8 cellular contexts compared by ENCODE assay signal in genomic region chr17:64694207-64694606, GRCh38. TPM values are rescaled to one million over a fixed set of nuclear protein-coding genes. Genes with fewer than 3 reads are reported as not detected.
DNase-seq lines count a peak whose midpoint lies in the region; ATAC-seq and TF ChIP-seq lines count a peak whose summit lies in the region.

No MANE protein-coding gene starts in this region.

- peaks cover 51% of the 10 kb centered on the region for H3K4me1 ChIP-seq in SJSA1 (replicated peaks)
- H3K4me1 ChIP-seq in psoas muscle: no peaks in the 10 kb centered on the region

- WGBS in psoas muscle, 3 donors: 33 to 42% (median 39%) methylated on average over 5 of the region's 5 CpGs

- H3K27ac ChIP-seq in SJSA1 (peak overlapping the region; percentile 68), psoas muscle (no peak overlapping the region)

- H3K9me3 ChIP-seq in SJSA1 (replicated peaks) (no peaks in the 10 kb centered on the region), psoas muscle (no peaks in the 10 kb centered on the region)

- peak; percentile 53 to 88 (median 70) for ATAC-seq in psoas muscle
- no peak for ATAC-seq in GM19023 (IDR thresholded peaks at IDR 0.05; ENCODE audit: unreplicated experiment)

- DNase-seq in EL: peak; percentile 77
- DNase-seq in SJSA1 (ENCODE audit: low read depth in 1 of 2, low spot score in 2 of 2): peak; percentile 94 to 97
- peak; percentile 77 for DNase-seq in fibroblast of villous mesenchyme (ENCODE audit: low read depth)
- peak; percentile 56 to 61 for DNase-seq in psoas muscle
- DNase-seq in activated gamma-delta T cell (lab: John Stamatoyannopoulos, UW): no peak
- DNase-seq in amygdala (lab: John Stamatoyannopoulos, UW): no peak
- DNase-seq in NCI-H2171 (lab: John Stamatoyannopoulos, UW): no peak

- H3K4me3 ChIP-seq in SJSA1 (no peak overlapping the region), fibroblast of villous mesenchyme (ENCODE audit: low read depth, low read length) (no peak overlapping the region), psoas muscle (no peak overlapping the region)

- H3K27me3 ChIP-seq in SJSA1 (replicated peaks): no peaks in the 10 kb centered on the region
- H3K27me3 ChIP-seq in psoas muscle (ENCODE audit: insufficient read depth in 3 of 3, low read length in 2 of 3): no peaks in the 10 kb centered on the region

- H3K36me3 ChIP-seq in SJSA1 (no peaks in the 10 kb centered on the region; the same call in 1 of the 2 replicates), psoas muscle (ENCODE audit: insufficient read depth in 1 of 2, low read depth in 1 of 2) (no peaks in the 10 kb centered on the region)

- intact Hi-C loops in psoas muscle (cut with DNase I): no loop called here

- TF ChIP-seq CTCF in fibroblast of villous mesenchyme (IDR thresholded peaks at IDR 0.05; ENCODE audit: insufficient read depth, low read depth, low read length): no peak
- TF ChIP-seq CTCF in psoas muscle (IDR thresholded peaks at IDR 0.05): no peak

RNA-seq across cellular contexts. Expression of gene SMURF2, which starts 32.1 kb away (rescaled TPM):
- total RNA-seq in SJSA1 (2014; rRNA removed; shearing (Covaris generic)): 57.3 and 101 TPM in 2 replicates
- total RNA-seq in fibroblast of villous mesenchyme (103 and 188 TPM in 2 replicates), psoas muscle (10 to 100 TPM in 2 of 4 donors, 1 to 10 TPM in 2; 8.3 to 12.0 (median 10.0) TPM)
- 1 to 10 TPM; 4.3 to 6.6 (median 5.6) TPM for polyA plus RNA-seq in psoas muscle

Comparison
In these comparisons a context has a peak if more than half of its experiments do, and no peak if none do; other contexts are left out.
1. DNase-seq: peak in EL (single experiment), SJSA1 (2 of 2), fibroblast of villous mesenchyme (single experiment) and psoas muscle (2 of 2); none in activated gamma-delta T cell (single experiment), amygdala (0 of 56) and NCI-H2171 (single experiment).